In the genomic region with DNA sequence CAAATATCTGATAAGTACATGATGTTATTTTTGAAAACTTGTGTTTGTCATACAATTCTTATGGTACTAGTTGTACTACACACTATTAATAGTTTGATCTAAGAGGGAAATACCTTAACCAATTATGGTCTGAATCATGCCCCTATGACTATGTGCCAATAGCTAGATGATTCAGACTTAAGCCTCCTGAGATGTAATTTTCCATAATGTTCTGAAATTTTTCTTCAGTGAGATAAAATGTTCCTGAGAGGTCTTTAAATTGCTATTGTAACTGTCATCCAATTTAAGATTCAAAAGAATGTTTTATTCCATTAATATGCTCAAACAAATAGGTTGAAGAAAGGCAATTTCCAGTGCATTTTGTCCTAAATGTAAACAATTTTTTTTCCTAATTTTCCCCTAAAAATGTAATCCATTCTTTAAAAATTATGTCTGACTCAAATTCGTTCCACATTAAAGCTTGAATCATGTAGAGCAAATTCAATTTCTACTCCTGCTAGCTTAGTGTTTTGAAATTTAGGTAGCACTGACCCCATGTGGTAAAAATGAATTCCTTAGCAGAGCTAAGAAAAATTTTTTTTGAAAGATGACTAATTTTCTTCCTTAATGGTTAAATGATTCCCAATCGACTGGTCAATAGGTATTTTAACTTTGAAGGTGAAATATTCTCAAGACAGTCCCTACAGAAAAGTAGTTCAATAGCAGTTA, we compare ENCODE assay signal across 8 cellular contexts. TPM values are rescaled to one million over a fixed set of nuclear protein-coding genes. Genes with fewer than 3 reads are reported as not detected.
A peak's percentile ranks its signal among the peaks of the same experiment; 100 is the strongest.
DNase-seq lines count a peak whose midpoint lies in the region; ATAC-seq, FAIRE-seq and TF ChIP-seq lines count a peak whose summit lies in the region.

No MANE protein-coding gene starts in this region.

- H3K4me1 ChIP-seq in heart left ventricle (peaks cover 0 to 5% (median 0%) of the 10 kb centered on the region in 12 donors), Panc1 (ENCODE audit: control insufficient read depth, insufficient read depth, low read length) (no peaks in the 10 kb centered on the region), prostate gland (replicated peaks) (no peaks in the 10 kb centered on the region)

- H3K27ac ChIP-seq in heart left ventricle (no peak overlapping the region), Panc1 (ENCODE audit: low read length) (no peak overlapping the region), prostate gland (no peak overlapping the region)

- H3K4me3 ChIP-seq in heart left ventricle: no peak overlapping the region
- no peak overlapping the region for H3K4me3 ChIP-seq in Panc1 (ENCODE audit: low read depth in 2 of 2, low read length in 2 of 2)
- H3K4me3 ChIP-seq in foreskin fibroblast (ENCODE audit: low read depth in 1 of 2, low read length in 2 of 2): no peak overlapping the region
- no peak overlapping the region for H3K4me3 ChIP-seq in prostate gland

- no peak for TF ChIP-seq POLR2A in heart left ventricle (IDR thresholded peaks at IDR 0.05)
- TF ChIP-seq POLR2A in prostate gland (IDR thresholded peaks at IDR 0.05): no peak

- WGBS in heart left ventricle, 4 donors: 33 to 69% (median 52%) methylated on average over 2 of the region's 2 CpGs
- 41% methylated on average over 2 of the region's 2 CpGs for WGBS in prostate gland

- H3K9me3 Mint-ChIP-seq in type B pancreatic cell: no peaks in the 10 kb centered on the region

- in situ Hi-C loops in Panc1 (cut with HindIII; ENCODE audit: low pct_unique_long_range_greater_than_20kb, low sequenced_read_pairs): no loop called here

- H3K27me3 Mint-ChIP-seq in type B pancreatic cell: no peaks in the 10 kb centered on the region

- CTCF ChIA-PET in Panc1 (lab: Charles Lee): interaction anchor here (0.7 kb wide), 1 partner anchor 320 kb away, joined by 4 read pairs; no protein-coding TSS in a partner anchor

- ATAC-seq in heart left ventricle (no peak), Right ventricle myocardium inferior (no peak), Panc1 (no peak; the same call in 1 of the 2 replicates), GM18511 (IDR thresholded peaks at IDR 0.05; ENCODE audit: unreplicated experiment) (no peak)

- intact Hi-C loops in heart left ventricle (cut with DNase I): loop anchor here in 8 of 10 donors (5.0 to 10.0 kb wide), 3 partner anchors 318 to 325 kb away; no protein-coding TSS in a partner anchor
- intact Hi-C loops in Right ventricle myocardium inferior (cut with DNase I): loop anchor here (2.0 kb wide), 1 partner anchor 324 kb away; no protein-coding TSS in a partner anchor
- intact Hi-C loops in Panc1 (cut with micrococcal nuclease; ENCODE audit: unreplicated experiment): no loop called here
- intact Hi-C loops in prostate gland (cut with DNase I): loop anchor here (5.0 kb wide), 1 partner anchor 320 kb away; no protein-coding TSS in a partner anchor

- no peak for DNase-seq in heart left ventricle
- no peak for DNase-seq in Right ventricle myocardium inferior (ENCODE audit: missing footprints)
- DNase-seq in Panc1 (ENCODE audit: low read depth, low spot score): peak; percentile 22
- peak; percentile 53 to 73 for DNase-seq in foreskin fibroblast
- DNase-seq in type B pancreatic cell (ENCODE audit: extremely low spot score, unreplicated experiment): no peak
- DNase-seq in prostate gland (ENCODE audit: low spot score): no peak
- DNase-seq in frontal cortex (ENCODE audit: low spot score in 2 of 2): no peak

- H3K36me3 ChIP-seq in heart left ventricle (peaks cover 0 to 6% (median 0%) of the 10 kb centered on the region in 9 donors), Panc1 (ENCODE audit: control insufficient read depth, insufficient read depth, low read length) (no peaks in the 10 kb centered on the region), prostate gland (no peaks in the 10 kb centered on the region)

- H3K9me3 ChIP-seq in heart left ventricle (no peaks in the 10 kb centered on the region), Panc1 (ENCODE audit: control insufficient read depth, insufficient read depth, low read depth, low read length) (no peaks in the 10 kb centered on the region), prostate gland (no peaks in the 10 kb centered on the region)

- peaks cover 4% of the 10 kb centered on the region for H3K36me3 Mint-ChIP-seq in type B pancreatic cell

- TF ChIP-seq CTCF in heart left ventricle (IDR thresholded peaks at IDR 0.05): peak in 10 of 12 donors; percentile 12 to 47 (median 34)
- TF ChIP-seq CTCF in Panc1 (IDR thresholded peaks at IDR 0.05): peak; percentile 35; the same call in 1 of the 2 replicates
- no peak for TF ChIP-seq CTCF in foreskin fibroblast (IDR thresholded peaks at IDR 0.05; ENCODE audit: low read depth, low read length)
- peak; percentile 46 for TF ChIP-seq CTCF in type B pancreatic cell (conservative IDR thresholded peaks at IDR 0.05)
- peak in 1 of 4 experiments; percentile 12 for TF ChIP-seq CTCF in prostate gland (IDR thresholded peaks at IDR 0.05)

- FAIRE-seq in frontal cortex (lab: Jason Lieb, UNC): no peak

- no peak overlapping the region for H3K4me3 Mint-ChIP-seq in type B pancreatic cell

- H3K27me3 ChIP-seq in heart left ventricle (no peaks in the 10 kb centered on the region), Panc1 (ENCODE audit: control insufficient read depth, insufficient read depth, low read length) (no peaks in the 10 kb centered on the region), prostate gland (replicated peaks; ENCODE audit: insufficient read depth) (no peaks in the 10 kb centered on the region)

- H3K4me1 Mint-ChIP-seq in type B pancreatic cell (ENCODE audit: unreplicated experiment): no peaks in the 10 kb centered on the region

- no TSS peak for BruUV-seq in Panc1 (replicated peaks; lab: Mats Ljungman, UMichigan)

- POLR2A ChIA-PET in Panc1 (lab: Charles Lee): no interaction called here

- H3K27ac Mint-ChIP-seq in type B pancreatic cell: no peak overlapping the region

RNA-seq across cellular contexts. Expression of a gene that starts 49.1 kb away (rescaled TPM):
- total RNA-seq in heart left ventricle (10 to 100 TPM; 28.0 to 63.0 (median 50.2) TPM), Right ventricle myocardium inferior (54.2 TPM), Panc1 (2021; ENCODE audit: unreplicated experiment) (28.1 TPM), type B pancreatic cell (ENCODE audit: low replicate concordance) (20.5 and 26.3 TPM in 2 replicates), prostate gland (10 to 100 TPM in 1 of 2 donors, 1 to 10 TPM in 1; 9.9 to 10.8 TPM), frontal cortex (5.3 TPM)
- 10 to 100 TPM in 1 of 2 donors, 1 to 10 TPM in 1; 5.7 to 30.3 TPM for polyA plus RNA-seq in heart left ventricle
- polyA plus RNA-seq in Panc1 (2012; ENCODE audit: insufficient read length): 7.2 TPM

Comparison
In these comparisons a context has a peak if more than half of its experiments do, and no peak if none do; other contexts are left out.
1. DNase-seq: peak in Panc1 (single experiment) and foreskin fibroblast (2 of 2); none in heart left ventricle (0 of 5), Right ventricle myocardium inferior (single experiment), type B pancreatic cell (single experiment), prostate gland (single experiment) and frontal cortex (0 of 2).